16 cellular contexts compared by ENCODE assay signal in genomic region chr9:5718296-5719032, GRCh38.
DNase-seq lines count a peak whose midpoint lies in the region; ATAC-seq and TF ChIP-seq lines count a peak whose summit lies in the region.
"Had no signal": no experiment of that assay in that cellular context is flagged by ENCODE, and none has a peak within 500 bp of the region (broad histone marks: within the 10 kb centered on the region; RNA-seq: fewer than 3 reads in every experiment).

No MANE protein-coding gene starts in this region.

- H3K9ac ChIP-seq in GM23248, result no peak overlapping the region
- H3K9ac ChIP-seq in SK-N-SH, result no peak overlapping the region; the same call in 1 of the 2 replicates
- H3K9ac ChIP-seq: KMS-11 had no signal

- H3K27me3 Mint-ChIP-seq in naive thymus-derived CD4-positive, alpha-beta T cell, result no peaks in the 10 kb centered on the region

- H3K36me3 ChIP-seq in GM23248 (ENCODE audit: low read depth), result peaks cover 47% of the 10 kb centered on the region
- H3K36me3 ChIP-seq in SK-N-SH (replicated peaks in 1 of 2; ENCODE audit: control insufficient read depth in 1 of 2, insufficient read depth in 2 of 2, low read length in 1 of 2), result peaks cover 9 to 70% of the 10 kb centered on the region in 2 experiments
- H3K36me3 ChIP-seq in naive thymus-derived CD4-positive, alpha-beta T cell (ENCODE audit: control insufficient read depth in 2 of 3, insufficient read depth in 3 of 3, low read length in 3 of 3), result peaks cover 0 to 30% (median 8%) of the 10 kb centered on the region in 3 experiments

- H3K27me3 ChIP-seq in GM23248 (replicated peaks; ENCODE audit: insufficient read depth) (no peaks in the 10 kb centered on the region), SK-N-SH (ENCODE audit: insufficient read depth) (no peaks in the 10 kb centered on the region)
- no peaks in the 10 kb centered on the region for H3K27me3 ChIP-seq in naive thymus-derived CD4-positive, alpha-beta T cell (ENCODE audit: control insufficient read depth in 2 of 2, insufficient read depth in 2 of 2, low read length in 2 of 2)
- H3K27me3 ChIP-seq: stomach had no signal

- H4K20me1 ChIP-seq in GM23248 (ENCODE audit: insufficient read depth) (no peaks in the 10 kb centered on the region), SK-N-SH (ENCODE audit: insufficient read depth) (peaks cover 10% of the 10 kb centered on the region)

- in situ Hi-C loops in GM23248 (cut with MboI), result no loop called here

- peak overlapping the region in 1 of 9 donors; percentile 2 for H3K27ac Mint-ChIP-seq in naive thymus-derived CD4-positive, alpha-beta T cell
- H3K27ac Mint-ChIP-seq: activated T-helper 1 cell treated with anti-CD3 and anti-CD28 coated beads, Interleukin-12 subunit alpha, Interleukin-12 subunit beta, Interleukin-2, Interleukin-4 antibody, amounts not matched to agents 30 ng/mL and 10 ng/mL and 1 ng/mL, durations not matched to agents 14 hours and 24 hours and 36 hours had no signal

- H3K79me2 ChIP-seq in GM23248 (ENCODE audit: insufficient read depth), result peaks cover 31% of the 10 kb centered on the region
- H3K79me2 ChIP-seq in SK-N-SH (ENCODE audit: insufficient read depth), result peaks cover 39% of the 10 kb centered on the region

- H3K4me3 ChIP-seq in GM23248 (0 out of 2 replicates have a peak overlapping the region, but pooled peaks have one; percentile 5), SK-N-SH (ENCODE audit: low read depth in 2 of 2, low read length in 1 of 2) (no peak overlapping the region)
- H3K4me3 ChIP-seq in naive thymus-derived CD4-positive, alpha-beta T cell (ENCODE audit: low read length), result no peak overlapping the region
- H3K4me3 ChIP-seq: stomach had no signal

- peaks cover 0 to 75% (median 64%) of the 10 kb centered on the region in 5 donors for H3K36me3 Mint-ChIP-seq in naive thymus-derived CD4-positive, alpha-beta T cell

- H3K9me3 Mint-ChIP-seq in naive thymus-derived CD4-positive, alpha-beta T cell, result peaks cover 0 to 10% (median 3%) of the 10 kb centered on the region in 11 donors

- H3K27ac ChIP-seq in 22Rv1 (peak overlapping the region; percentile 60), GM23248 (peak overlapping the region; percentile 14), SK-N-SH (ENCODE audit: low read depth in 2 of 2, low read length in 1 of 2) (peak overlapping the region; percentile 85 to 89; a peak in 3 of 4 replicates)
- H3K27ac ChIP-seq in naive thymus-derived CD4-positive, alpha-beta T cell (ENCODE audit: low read depth, low read length), result no peak overlapping the region
- H3K27ac ChIP-seq: KMS-11, stomach had no signal

- no peaks in the 10 kb centered on the region for H3K9me2 ChIP-seq in GM23248 (ENCODE audit: insufficient read depth)
- H3K9me2 ChIP-seq in SK-N-SH, result no peaks in the 10 kb centered on the region

- H3F3A ChIP-seq in GM23248 (ENCODE audit: insufficient read depth) (peaks cover 27% of the 10 kb centered on the region), SK-N-SH (replicated peaks; ENCODE audit: insufficient read depth) (peaks cover 43% of the 10 kb centered on the region)

- POLR2A ChIA-PET in SK-N-SH (lab: Yijun Ruan, JAX), result interaction anchor here (0.9 kb wide), 1 partner anchor 90 kb away, joined by 3 read pairs; the partner anchor contains the start of gene RIC1
- POLR2A ChIA-PET in naive thymus-derived CD4-positive, alpha-beta T cell (lab: Charles Lee), result interaction anchor here (1.2 kb wide), 1 partner anchor 91 kb away, joined by 3 read pairs; no protein-coding TSS in a partner anchor

- peak in 1 of 2 experiments; percentile 75; a peak in 2 of 4 replicates for TF ChIP-seq EP300 in SK-N-SH (IDR thresholded peaks at IDR 0.05; ENCODE audit: borderline replicate concordance in 1 of 2, low read depth in 1 of 2, low read length in 1 of 2)

- H3K4me1 Mint-ChIP-seq in naive thymus-derived CD4-positive, alpha-beta T cell, result peaks cover 0 to 17% (median 3%) of the 10 kb centered on the region in 7 donors

- H3K4me2 ChIP-seq in GM23248 (ENCODE audit: unreplicated experiment) (peak overlapping the region; percentile 60), SK-N-SH (peak overlapping the region; percentile 43; the same call in 1 of the 2 replicates)
- H3K4me2 ChIP-seq: KMS-11 had no signal

- intact Hi-C loops in naive thymus-derived CD4-positive, alpha-beta T cell (cut with micrococcal nuclease), result no loop called here

- H3K4me1 ChIP-seq in GM23248 (ENCODE audit: insufficient read depth), result peaks cover 36% of the 10 kb centered on the region
- peaks cover 6 to 13% of the 10 kb centered on the region in 2 experiments for H3K4me1 ChIP-seq in SK-N-SH (ENCODE audit: control insufficient read depth in 1 of 2, insufficient read depth in 2 of 2, low read depth in 1 of 2, low read length in 1 of 2)
- H3K4me1 ChIP-seq in naive thymus-derived CD4-positive, alpha-beta T cell (ENCODE audit: control insufficient read depth in 2 of 2, insufficient read depth in 2 of 2, low read length in 2 of 2), result no peaks in the 10 kb centered on the region

- CTCF ChIA-PET in SK-N-SH (lab: Yijun Ruan, JAX), result interaction anchor here (1.0 kb wide), 1 partner anchor 17 kb away, joined by 3 read pairs; no protein-coding TSS in a partner anchor
- CTCF ChIA-PET in naive thymus-derived CD4-positive, alpha-beta T cell (lab: Charles Lee), result no interaction called here

- no peak for TF ChIP-seq CTCF in 22Rv1 (IDR thresholded peaks at IDR 0.05)
- no peak for TF ChIP-seq CTCF in SK-N-SH (IDR thresholded peaks at IDR 0.05)

- TF ChIP-seq RAD21 in SK-N-SH (IDR thresholded peaks at IDR 0.05; ENCODE audit: low read length), result no peak

- ATAC-seq in naive thymus-derived CD4-positive, alpha-beta T cell, result no peak

- H3K9me3 ChIP-seq in GM23248 (ENCODE audit: low read depth) (no peaks in the 10 kb centered on the region), SK-N-SH (peaks cover 7% of the 10 kb centered on the region; the same call in 1 of the 2 replicates)
- no peaks in the 10 kb centered on the region for H3K9me3 ChIP-seq in naive thymus-derived CD4-positive, alpha-beta T cell (ENCODE audit: control insufficient read depth in 2 of 3, low read length in 3 of 3)

- H2AFZ ChIP-seq in GM23248, result no peak overlapping the region
- H2AFZ ChIP-seq in SK-N-SH (ENCODE audit: low read depth), result no peak overlapping the region

- DNase-seq in GM23248, result peak; percentile 59
- DNase-seq in SK-N-SH, result no peak
- DNase-seq in hepatic stellate cell (ENCODE audit: low spot score), result peak; percentile 11
- no peak for DNase-seq in DMS53 treated with DMSO at 0.1 percent for 48 hours (lab: John Stamatoyannopoulos, UW; ENCODE audit: unreplicated experiment)
- no peak for DNase-seq in CD1c-positive myeloid dendritic cell (ENCODE audit: extremely low spot score)
- DNase-seq in naive thymus-derived CD4-positive, alpha-beta T cell, result no peak
- no peak for DNase-seq in NOMO-1 treated with dmso at 0.1 percent for 144 hours (lab: John Stamatoyannopoulos, UW; ENCODE audit: unreplicated experiment)
- DNase-seq: activated CD4-positive, alpha-beta T cell treated with anti-CD3 and anti-CD28 coated beads, Interleukin-2, amount 50 U/mL, for 1 hour; DMS79 treated with DMSO at 0.1 percent for 48 hours; effector CD8-positive, alpha-beta T cell; NCI-H2029 treated with DMSO at 0.1 percent for 48 hours; SIG-M5; stomach had no signal

- H3K4me3 Mint-ChIP-seq in naive thymus-derived CD4-positive, alpha-beta T cell, result no peak overlapping the region
- H3K4me3 Mint-ChIP-seq: activated T-helper 1 cell treated with anti-CD3 and anti-CD28 coated beads, Interleukin-12 subunit alpha, Interleukin-12 subunit beta, Interleukin-2, Interleukin-4 antibody, amounts not matched to agents 30 ng/mL and 10 ng/mL and 1 ng/mL, durations not matched to agents 14 hours and 24 hours and 36 hours had no signal

TF ChIP-seq in SK-N-SH, 30 proteins besides CTCF, POLR2A, EP300 and RAD21:
- peak; percentile 58 for TF ChIP-seq FOXM1 (IDR thresholded peaks at IDR 0.05; ENCODE audit: low read depth)
- 0 out of 2 replicates have a peak, but pooled peaks have one; percentile 6 for TF ChIP-seq MEF2A (IDR thresholded peaks at IDR 0.05; ENCODE audit: borderline replicate concordance, low read depth)
- peak; percentile 58 for TF ChIP-seq TEAD4 (IDR thresholded peaks at IDR 0.05; ENCODE audit: borderline replicate concordance, insufficient read depth)
- peak; percentile 92 for TF ChIP-seq TCF12 (IDR thresholded peaks at IDR 0.05)
- TF ChIP-seq RXRA (IDR thresholded peaks at IDR 0.05; ENCODE audit: borderline replicate concordance, low read depth), result no peak
- TF ChIP-seq PBX3 (IDR thresholded peaks at IDR 0.05), result peak; percentile 79
- TF ChIP-seq JUND (IDR thresholded peaks at IDR 0.05), result peak; percentile 50; the same call in 1 of the 2 replicates
- no peak for TF ChIP-seq RCOR1 (IDR thresholded peaks at IDR 0.05; ENCODE audit: low read length)
- TF ChIP-seq FOSL2 (IDR thresholded peaks at IDR 0.05; ENCODE audit: borderline replicate concordance, low read depth), result peak; percentile 57; the same call in 1 of the 2 replicates
- TF ChIP-seq POLR2AphosphoS5 (IDR thresholded peaks at IDR 0.05; ENCODE audit: low read depth, low read length), result peak; percentile 64; the same call in 1 of the 2 replicates
- TF ChIP-seq ELF1 (IDR thresholded peaks at IDR 0.05), result no peak
- no peak for TF ChIP-seq USF1 (IDR thresholded peaks at IDR 0.05; ENCODE audit: borderline replicate concordance, low read depth)

Comparison
In these comparisons a context has a peak if more than half of its experiments do, and no peak if none do; other contexts are left out.
1. DNase-seq: peak in GM23248 (single experiment) and hepatic stellate cell (single experiment); none in SK-N-SH (single experiment), DMS53 treated with DMSO at 0.1 percent for 48 hours (single experiment), CD1c-positive myeloid dendritic cell (single experiment), naive thymus-derived CD4-positive, alpha-beta T cell (0 of 9) and NOMO-1 treated with dmso at 0.1 percent for 144 hours (single experiment).